In the genomic region with DNA sequence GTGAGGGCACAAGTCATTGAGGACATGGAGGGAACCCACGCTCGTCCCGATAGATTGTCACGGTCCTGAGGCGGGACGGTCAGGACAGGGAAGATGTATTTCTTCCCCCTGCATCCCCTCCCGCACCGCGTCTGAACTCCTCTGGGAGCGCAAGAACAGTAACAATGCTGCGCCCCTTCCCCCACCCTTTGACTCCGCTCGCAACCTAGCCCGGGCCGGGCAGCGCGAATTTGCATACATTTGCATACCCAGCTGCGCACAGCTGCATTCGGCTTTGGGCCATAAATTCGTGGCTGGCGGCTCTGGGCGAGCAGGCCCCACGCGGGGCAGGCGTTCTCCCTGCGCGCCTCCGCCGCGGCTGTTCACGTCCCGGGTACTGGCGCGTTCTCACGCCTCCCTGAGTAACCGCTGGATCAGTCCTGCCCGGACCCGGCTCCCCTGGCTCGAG, we compare ENCODE assay signal across 1 cellular context.
TF ChIP-seq lines count a peak whose summit lies in the region.

No MANE protein-coding gene starts in this region.

TF ChIP-seq in K562, 482 proteins besides CTCF, POLR2A, EP300 and RAD21:
- no peak for TF ChIP-seq ZBTB49 (CRISPR knock-in tag; IDR thresholded peaks at IDR 0.05; ENCODE audit: borderline replicate concordance)
- TF ChIP-seq RBFOX2 (IDR thresholded peaks at IDR 0.05; ENCODE audit: low read depth, low read length), result 0 out of 2 replicates have a peak, but pooled peaks have one; percentile 4
- TF ChIP-seq CHD7 (IDR thresholded peaks at IDR 0.05; ENCODE audit: low read depth, low read length), result no peak
- peak; percentile 91 for TF ChIP-seq ZBTB33 (CRISPR knock-in tag; IDR thresholded peaks at IDR 0.05)
- TF ChIP-seq PCBP1 (IDR thresholded peaks at IDR 0.05; ENCODE audit: low read depth, low read length, poor library complexity, severe bottlenecking), result peak; percentile 38
- no peak for TF ChIP-seq BACH1 (tag; IDR thresholded peaks at IDR 0.05)
- TF ChIP-seq, protein P1, sequence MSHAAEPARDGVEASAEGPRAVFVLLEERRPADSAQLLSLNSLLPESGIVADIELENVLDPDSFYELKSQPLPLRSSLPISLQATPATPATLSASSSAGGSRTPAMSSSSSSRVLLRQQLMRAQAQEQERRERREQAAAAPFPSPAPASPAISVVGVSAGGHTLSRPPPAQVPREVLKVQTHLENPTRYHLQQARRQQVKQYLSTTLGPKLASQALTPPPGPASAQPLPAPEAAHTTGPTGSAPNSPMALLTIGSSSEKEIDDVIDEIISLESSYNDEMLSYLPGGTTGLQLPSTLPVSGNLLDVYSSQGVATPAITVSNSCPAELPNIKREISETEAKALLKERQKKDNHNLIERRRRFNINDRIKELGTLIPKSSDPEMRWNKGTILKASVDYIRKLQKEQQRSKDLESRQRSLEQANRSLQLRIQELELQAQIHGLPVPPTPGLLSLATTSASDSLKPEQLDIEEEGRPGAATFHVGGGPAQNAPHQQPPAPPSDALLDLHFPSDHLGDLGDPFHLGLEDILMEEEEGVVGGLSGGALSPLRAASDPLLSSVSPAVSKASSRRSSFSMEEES (CRISPR knock-in tag; IDR thresholded peaks at IDR 0.05), result no peak
- TF ChIP-seq NR3C1 (CRISPR knock-in tag; IDR thresholded peaks at IDR 0.05), result no peak
- no peak for TF ChIP-seq CHCHD3 (CRISPR knock-in tag; IDR thresholded peaks at IDR 0.05)
- TF ChIP-seq KDM1A (IDR thresholded peaks at IDR 0.05), result no peak
- no peak for TF ChIP-seq LEF1 (IDR thresholded peaks at IDR 0.05)
- TF ChIP-seq E2F4 (CRISPR knock-in tag; IDR thresholded peaks at IDR 0.05; ENCODE audit: low read depth), result no peak
- TF ChIP-seq, protein P2, sequence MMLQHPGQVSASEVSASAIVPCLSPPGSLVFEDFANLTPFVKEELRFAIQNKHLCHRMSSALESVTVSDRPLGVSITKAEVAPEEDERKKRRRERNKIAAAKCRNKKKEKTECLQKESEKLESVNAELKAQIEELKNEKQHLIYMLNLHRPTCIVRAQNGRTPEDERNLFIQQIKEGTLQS (IDR thresholded peaks at IDR 0.05), result peak; percentile 22; the same call in 1 of the 2 replicates
- TF ChIP-seq, protein P2 (CRISPR knock-in tag; conservative IDR thresholded peaks at IDR 0.05), result no peak
- TF ChIP-seq ZNF311 (CRISPR knock-in tag; IDR thresholded peaks at IDR 0.05), result no peak
- TF ChIP-seq TRIM24 (IDR thresholded peaks at IDR 0.05), result no peak
- TF ChIP-seq C11orf30 (IDR thresholded peaks at IDR 0.05; ENCODE audit: low read depth), result no peak
